ENCODE assay signal across 8 cellular contexts in genomic region chr17:40553694-40554534, GRCh38. TPM values are rescaled to one million over a fixed set of nuclear protein-coding genes. Genes with fewer than 3 reads are reported as not detected.
A peak's percentile ranks its signal among the peaks of the same experiment; 100 is the strongest.
DNase-seq lines count a peak whose midpoint lies in the region; ATAC-seq and TF ChIP-seq lines count a peak whose summit lies in the region.

No MANE protein-coding gene starts in this region.

- POLR2A ChIA-PET in HEK293 (lab: Yijun Ruan, JAX), result interaction anchor here (0.9 to 1.5 kb wide), 2 partner anchors 136 to 191 kb away, joined by 3 to 6 read pairs; partner anchors contain the start of gene TOP2A

- H3K4me3 ChIP-seq in HEK293 (ENCODE audit: low read depth, low read length) (no peak overlapping the region), right cardiac atrium (ENCODE audit: low read length) (no peak overlapping the region), skeletal muscle tissue (ENCODE audit: low read length in 3 of 3) (peak overlapping the region in 2 of 3 donors; percentile 30 to 49)

- no peak for TF ChIP-seq CTCF in AG09319 (IDR thresholded peaks at IDR 0.05; ENCODE audit: low read depth, low read length)
- TF ChIP-seq CTCF in HEK293 (tag by site-specific recombination; IDR thresholded peaks at IDR 0.05), result no peak

- CTCF ChIA-PET in HEK293 (lab: Yijun Ruan, JAX), result interaction anchor here (0.6 to 4.0 kb wide), 9 partner anchors 8 to 1332 kb away, joined by 3 to 28 read pairs (median 3); no protein-coding TSS in a partner anchor

- H3K27ac ChIP-seq in HEK293 (ENCODE audit: extremely low read depth, low read depth, low read length), result no peak overlapping the region
- H3K27ac ChIP-seq in right cardiac atrium (ENCODE audit: low read length), result peak overlapping the region; percentile 76
- H3K27ac ChIP-seq in skeletal muscle tissue (ENCODE audit: low read depth, low read length), result peak overlapping the region; percentile 80

- intact Hi-C loops in right cardiac atrium (cut with DNase I), result loop anchor here in 1 of 4 donors (2.0 kb wide), 1 partner anchor 15 kb away; no protein-coding TSS in a partner anchor

- peaks cover 4% of the 10 kb centered on the region for H3K4me1 ChIP-seq in HEK293 (ENCODE audit: control insufficient read depth, insufficient read depth, low read length)
- peaks cover 61% of the 10 kb centered on the region for H3K4me1 ChIP-seq in right cardiac atrium (ENCODE audit: control insufficient read depth, insufficient read depth, low read length)
- H3K4me1 ChIP-seq in skeletal muscle tissue (ENCODE audit: control insufficient read depth in 3 of 3, insufficient read depth in 3 of 3, low read length in 3 of 3), result peaks cover 84 to 90% (median 87%) of the 10 kb centered on the region in 3 donors

- H3K36me3 ChIP-seq in HEK293 (ENCODE audit: control insufficient read depth in 2 of 2, insufficient read depth in 1 of 2, low read length in 2 of 2) (no peaks in the 10 kb centered on the region), skeletal muscle tissue (ENCODE audit: control insufficient read depth in 3 of 3, insufficient read depth in 3 of 3, low read length in 3 of 3) (no peaks in the 10 kb centered on the region)

- ATAC-seq in right cardiac atrium, result peak; percentile 79 to 83
- ATAC-seq in HG03095 (IDR thresholded peaks at IDR 0.05; ENCODE audit: unreplicated experiment), result no peak
- no peak for ATAC-seq in GM19035 (IDR thresholded peaks at IDR 0.05; ENCODE audit: unreplicated experiment)
- ATAC-seq in GM21528 (IDR thresholded peaks at IDR 0.05; ENCODE audit: low FRiP score, unreplicated experiment), result no peak

- H3K9ac ChIP-seq in skeletal muscle tissue (ENCODE audit: low read depth in 1 of 3, low read length in 3 of 3), result peak overlapping the region in 2 of 3 donors; percentile 32 to 64

- peak; percentile 75 for DNase-seq in AG09319 (ENCODE audit: extremely low read depth, low read depth)
- DNase-seq in activated naive CD4-positive, alpha-beta T cell treated with anti-CD3 and anti-CD28 coated beads, Interleukin-2, amount 50 U/mL, for 16 hours, result peak; percentile 21
- DNase-seq in right cardiac atrium, result peak; percentile 91 to 93 (median 92)

- H3K9me3 ChIP-seq in HEK293 (ENCODE audit: control insufficient read depth, insufficient read depth, low read depth, low read length) (no peaks in the 10 kb centered on the region), right cardiac atrium (ENCODE audit: control insufficient read depth, low read length) (no peaks in the 10 kb centered on the region), skeletal muscle tissue (ENCODE audit: control insufficient read depth in 3 of 3, low read length in 3 of 3) (no peaks in the 10 kb centered on the region)

- WGBS in right cardiac atrium, result 13% methylated on average over 19 of the region's 19 CpGs

- H3K27me3 ChIP-seq in right cardiac atrium (ENCODE audit: control insufficient read depth, insufficient read depth) (no peaks in the 10 kb centered on the region), skeletal muscle tissue (ENCODE audit: control insufficient read depth in 3 of 3, insufficient read depth in 3 of 3, low read length in 3 of 3) (peaks cover 0 to 2% (median 0%) of the 10 kb centered on the region in 3 donors)

TF ChIP-seq in HEK293, 187 proteins besides CTCF, POLR2A, EP300 and RAD21:
- TF ChIP-seq ZBTB6 (tag by site-specific recombination; IDR thresholded peaks at IDR 0.05) (no peak), ZBTB17 (tag by site-specific recombination; IDR thresholded peaks at IDR 0.05) (peak; percentile 41; the same call in 1 of the 2 replicates), ZFHX2 (tag by site-specific recombination; conservative IDR thresholded peaks at IDR 0.05) (0 out of 2 replicates have a peak, but pooled peaks have one; percentile 7), ZIC2 (tag by site-specific recombination; IDR thresholded peaks at IDR 0.05) (0 out of 2 replicates have a peak, but pooled peaks have one; percentile 11)
TF ChIP-seq in HEK293: peak in this region for 3.

RNA-seq across cellular contexts. Expression of gene CCR7, which starts 11.4 kb away (rescaled TPM):
- total RNA-seq in right cardiac atrium, result under 1 TPM in 2 of 4 donors, not detected in 2; 0.19 to 0.20 TPM
- 0.11 TPM for polyA plus RNA-seq in right cardiac atrium
- 1.0 TPM for total RNA-seq in skeletal muscle tissue

RNA-seq across cellular contexts. Expression of gene TNS4, which starts 52.5 kb away (rescaled TPM):
- total RNA-seq in right cardiac atrium (under 1 TPM in 1 of 4 donors, not detected in 3; 0.14 TPM), skeletal muscle tissue (not detected)
- not detected for polyA plus RNA-seq in right cardiac atrium

Comparison
In these comparisons a context has a peak if more than half of its experiments do, and no peak if none do; other contexts are left out.
1. DNase-seq: peak in every context shown above with its lines; median percentile 92 in right cardiac atrium; 75 in AG09319; 21 in activated naive CD4-positive, alpha-beta T cell treated with anti-CD3 and anti-CD28 coated beads, Interleukin-2, amount 50 U/mL, for 16 hours.
2. H3K4me3 ChIP-seq: peak in skeletal muscle tissue (2 of 3); none in HEK293 (single experiment) and right cardiac atrium (single experiment).
3. ATAC-seq: peak in right cardiac atrium (2 of 2); none in HG03095 (single experiment), GM19035 (single experiment) and GM21528 (single experiment).